8 cellular contexts compared by ENCODE assay signal in the genomic region with DNA sequence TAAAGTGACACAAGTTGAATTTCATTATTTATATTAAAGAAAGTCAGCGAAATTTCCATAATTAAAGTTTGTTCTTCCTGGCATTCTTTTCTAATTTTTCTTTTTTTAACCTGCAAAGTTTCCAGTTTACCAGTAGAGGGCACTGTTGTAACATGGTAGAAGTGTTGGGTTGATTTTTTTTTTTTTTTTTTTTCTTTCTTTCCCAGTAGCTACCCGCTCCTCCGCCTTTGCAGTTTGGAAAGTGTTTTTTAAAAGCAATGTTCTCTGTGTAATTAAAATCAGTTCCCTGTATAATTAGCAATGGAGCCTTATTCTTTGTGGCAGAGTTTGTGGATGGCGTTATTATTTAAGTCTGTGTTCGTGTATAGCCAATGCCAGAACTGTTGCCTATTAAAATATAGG. TPM values are rescaled to one million over a fixed set of nuclear protein-coding genes. Genes with fewer than 3 reads are reported as not detected.
A peak's percentile ranks its signal among the peaks of the same experiment; 100 is the strongest.
DNase-seq lines count a peak whose midpoint lies in the region; ATAC-seq and TF ChIP-seq lines count a peak whose summit lies in the region.

No MANE protein-coding gene starts in this region.

- H3K27ac Mint-ChIP-seq in brain: peak overlapping the region in 1 of 5 experiments; percentile 61
- no peak overlapping the region for H3K27ac Mint-ChIP-seq in type B pancreatic cell

- DNase-seq in cardiac muscle cell (ENCODE audit: low read depth in 1 of 2, low spot score in 1 of 2): peak; percentile 43 to 46
- no peak for DNase-seq in left ventricle myocardium superior
- DNase-seq in NCI-H1694 treated with DMSO at 0.1 percent for 48 hours (lab: John Stamatoyannopoulos, UW): peak; percentile 18
- no peak for DNase-seq in type B pancreatic cell (ENCODE audit: extremely low spot score, unreplicated experiment)
- no peak for DNase-seq in ureter (ENCODE audit: low spot score)
- no peak for DNase-seq in occipital lobe (lab: John Stamatoyannopoulos, UW)

- H3K9ac ChIP-seq in liver (ENCODE audit: low read depth in 1 of 2, low read length in 2 of 2): peak overlapping the region; percentile 36

- intact Hi-C loops in left ventricle myocardium superior (cut with micrococcal nuclease): loop anchor here (10.0 kb wide), 1 partner anchor 1433 kb away; no protein-coding TSS in a partner anchor

- H3K36me3 Mint-ChIP-seq in brain (no peaks in the 10 kb centered on the region), type B pancreatic cell (no peaks in the 10 kb centered on the region)

- no peak overlapping the region for H3K4me3 ChIP-seq in cardiac muscle cell
- H3K4me3 ChIP-seq in liver (ENCODE audit: low read depth in 1 of 3, low read length in 3 of 3): peak overlapping the region in 2 of 3 donors; percentile 5 to 49

- no peak overlapping the region for H3K27ac ChIP-seq in cardiac muscle cell
- no peak overlapping the region for H3K27ac ChIP-seq in liver (ENCODE audit: low read depth in 1 of 2, low read length in 2 of 2)

- H3K9me3 ChIP-seq in cardiac muscle cell (ENCODE audit: low read depth) (no peaks in the 10 kb centered on the region), liver (ENCODE audit: control insufficient read depth in 4 of 4, low read length in 3 of 4) (no peaks in the 10 kb centered on the region)

- H3K27me3 Mint-ChIP-seq in brain: peaks cover 6% of the 10 kb centered on the region
- no peaks in the 10 kb centered on the region for H3K27me3 Mint-ChIP-seq in type B pancreatic cell

- no peaks in the 10 kb centered on the region for H3K9me3 Mint-ChIP-seq in brain
- no peaks in the 10 kb centered on the region for H3K9me3 Mint-ChIP-seq in type B pancreatic cell

- peaks cover 16% of the 10 kb centered on the region for H3K4me1 ChIP-seq in cardiac muscle cell (ENCODE audit: low read depth)
- H3K4me1 ChIP-seq in liver (ENCODE audit: control insufficient read depth in 4 of 4, insufficient read depth in 4 of 4, low read length in 3 of 4): peaks cover 0 to 5% (median 3%) of the 10 kb centered on the region in 4 donors

- H3K27me3 ChIP-seq in cardiac muscle cell: no peaks in the 10 kb centered on the region
- no peaks in the 10 kb centered on the region for H3K27me3 ChIP-seq in liver (ENCODE audit: control insufficient read depth in 4 of 4, insufficient read depth in 4 of 4, low read length in 3 of 4)

- TF ChIP-seq RAD21 in liver (IDR thresholded peaks at IDR 0.05): peak; percentile 86 to 91

- H3K4me1 Mint-ChIP-seq in brain: peaks cover 10% of the 10 kb centered on the region
- H3K4me1 Mint-ChIP-seq in type B pancreatic cell (ENCODE audit: unreplicated experiment): peaks cover 8% of the 10 kb centered on the region

- 6% methylated on average over 5 of the region's 5 CpGs for WGBS in liver

- peak; percentile 59 for TF ChIP-seq CTCF in cardiac muscle cell (IDR thresholded peaks at IDR 0.05; ENCODE audit: low read depth, low read length)
- peak; percentile 89 to 92 for TF ChIP-seq CTCF in brain (conservative IDR thresholded peaks at IDR 0.05)
- TF ChIP-seq CTCF in liver (IDR thresholded peaks at IDR 0.05; ENCODE audit: low read depth, low read length, missing input control): peak; percentile 72
- TF ChIP-seq CTCF in type B pancreatic cell (conservative IDR thresholded peaks at IDR 0.05): peak; percentile 86

- no peak for ATAC-seq in left ventricle myocardium superior

- peak overlapping the region; percentile 76 to 90 (median 80) for H3K4me3 Mint-ChIP-seq in brain
- H3K4me3 Mint-ChIP-seq in type B pancreatic cell: peak overlapping the region; percentile 84

- H3K36me3 ChIP-seq in cardiac muscle cell (no peaks in the 10 kb centered on the region), liver (ENCODE audit: control insufficient read depth in 4 of 4, insufficient read depth in 3 of 4, low read depth in 1 of 4, low read length in 3 of 4) (no peaks in the 10 kb centered on the region)

TF ChIP-seq in liver, 16 proteins besides CTCF, POLR2A, EP300 and RAD21:
- no peak for TF ChIP-seq YY1 (IDR thresholded peaks at IDR 0.05)
- TF ChIP-seq FOXA1 (IDR thresholded peaks at IDR 0.05): no peak
- TF ChIP-seq, protein P1, sequence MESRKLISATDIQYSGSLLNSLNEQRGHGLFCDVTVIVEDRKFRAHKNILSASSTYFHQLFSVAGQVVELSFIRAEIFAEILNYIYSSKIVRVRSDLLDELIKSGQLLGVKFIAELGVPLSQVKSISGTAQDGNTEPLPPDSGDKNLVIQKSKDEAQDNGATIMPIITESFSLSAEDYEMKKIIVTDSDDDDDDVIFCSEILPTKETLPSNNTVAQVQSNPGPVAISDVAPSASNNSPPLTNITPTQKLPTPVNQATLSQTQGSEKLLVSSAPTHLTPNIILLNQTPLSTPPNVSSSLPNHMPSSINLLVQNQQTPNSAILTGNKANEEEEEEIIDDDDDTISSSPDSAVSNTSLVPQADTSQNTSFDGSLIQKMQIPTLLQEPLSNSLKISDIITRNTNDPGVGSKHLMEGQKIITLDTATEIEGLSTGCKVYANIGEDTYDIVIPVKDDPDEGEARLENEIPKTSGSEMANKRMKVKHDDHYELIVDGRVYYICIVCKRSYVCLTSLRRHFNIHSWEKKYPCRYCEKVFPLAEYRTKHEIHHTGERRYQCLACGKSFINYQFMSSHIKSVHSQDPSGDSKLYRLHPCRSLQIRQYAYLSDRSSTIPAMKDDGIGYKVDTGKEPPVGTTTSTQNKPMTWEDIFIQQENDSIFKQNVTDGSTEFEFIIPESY (IDR thresholded peaks at IDR 0.05): no peak
- TF ChIP-seq, protein P2, sequence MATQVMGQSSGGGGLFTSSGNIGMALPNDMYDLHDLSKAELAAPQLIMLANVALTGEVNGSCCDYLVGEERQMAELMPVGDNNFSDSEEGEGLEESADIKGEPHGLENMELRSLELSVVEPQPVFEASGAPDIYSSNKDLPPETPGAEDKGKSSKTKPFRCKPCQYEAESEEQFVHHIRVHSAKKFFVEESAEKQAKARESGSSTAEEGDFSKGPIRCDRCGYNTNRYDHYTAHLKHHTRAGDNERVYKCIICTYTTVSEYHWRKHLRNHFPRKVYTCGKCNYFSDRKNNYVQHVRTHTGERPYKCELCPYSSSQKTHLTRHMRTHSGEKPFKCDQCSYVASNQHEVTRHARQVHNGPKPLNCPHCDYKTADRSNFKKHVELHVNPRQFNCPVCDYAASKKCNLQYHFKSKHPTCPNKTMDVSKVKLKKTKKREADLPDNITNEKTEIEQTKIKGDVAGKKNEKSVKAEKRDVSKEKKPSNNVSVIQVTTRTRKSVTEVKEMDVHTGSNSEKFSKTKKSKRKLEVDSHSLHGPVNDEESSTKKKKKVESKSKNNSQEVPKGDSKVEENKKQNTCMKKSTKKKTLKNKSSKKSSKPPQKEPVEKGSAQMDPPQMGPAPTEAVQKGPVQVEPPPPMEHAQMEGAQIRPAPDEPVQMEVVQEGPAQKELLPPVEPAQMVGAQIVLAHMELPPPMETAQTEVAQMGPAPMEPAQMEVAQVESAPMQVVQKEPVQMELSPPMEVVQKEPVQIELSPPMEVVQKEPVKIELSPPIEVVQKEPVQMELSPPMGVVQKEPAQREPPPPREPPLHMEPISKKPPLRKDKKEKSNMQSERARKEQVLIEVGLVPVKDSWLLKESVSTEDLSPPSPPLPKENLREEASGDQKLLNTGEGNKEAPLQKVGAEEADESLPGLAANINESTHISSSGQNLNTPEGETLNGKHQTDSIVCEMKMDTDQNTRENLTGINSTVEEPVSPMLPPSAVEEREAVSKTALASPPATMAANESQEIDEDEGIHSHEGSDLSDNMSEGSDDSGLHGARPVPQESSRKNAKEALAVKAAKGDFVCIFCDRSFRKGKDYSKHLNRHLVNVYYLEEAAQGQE (IDR thresholded peaks at IDR 0.05): no peak
- no peak for TF ChIP-seq NR2F2 (IDR thresholded peaks at IDR 0.05)
- TF ChIP-seq GABPA (IDR thresholded peaks at IDR 0.05 in 1 of 2, conservative IDR thresholded peaks at IDR 0.05 in 1 of 2): no peak
- TF ChIP-seq, protein P3, sequence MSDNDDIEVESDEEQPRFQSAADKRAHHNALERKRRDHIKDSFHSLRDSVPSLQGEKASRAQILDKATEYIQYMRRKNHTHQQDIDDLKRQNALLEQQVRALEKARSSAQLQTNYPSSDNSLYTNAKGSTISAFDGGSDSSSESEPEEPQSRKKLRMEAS (IDR thresholded peaks at IDR 0.05): no peak
- TF ChIP-seq, protein P4, sequence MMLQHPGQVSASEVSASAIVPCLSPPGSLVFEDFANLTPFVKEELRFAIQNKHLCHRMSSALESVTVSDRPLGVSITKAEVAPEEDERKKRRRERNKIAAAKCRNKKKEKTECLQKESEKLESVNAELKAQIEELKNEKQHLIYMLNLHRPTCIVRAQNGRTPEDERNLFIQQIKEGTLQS (IDR thresholded peaks at IDR 0.05): no peak
- TF ChIP-seq FOXA2 (IDR thresholded peaks at IDR 0.05): no peak
- no peak for TF ChIP-seq HNF4A (conservative IDR thresholded peaks at IDR 0.05)
- TF ChIP-seq TAF1 (conservative IDR thresholded peaks at IDR 0.05): no peak
- no peak for TF ChIP-seq SP1 (IDR thresholded peaks at IDR 0.05)
- TF ChIP-seq HNF4G (IDR thresholded peaks at IDR 0.05): no peak
- no peak for TF ChIP-seq JUND (IDR thresholded peaks at IDR 0.05)
- no peak for TF ChIP-seq RXRA (IDR thresholded peaks at IDR 0.05)
- no peak for TF ChIP-seq EGR1 (IDR thresholded peaks at IDR 0.05; ENCODE audit: low read depth in 2 of 2)
TF ChIP-seq in liver: peak in this region for 0.

RNA-seq across cellular contexts. Expression of a gene that starts 53.7 kb away (rescaled TPM):
- total RNA-seq in cardiac muscle cell: 3.9 and 4.1 TPM in 2 replicates
- 7.3 and 7.7 TPM in 2 replicates for polyA plus RNA-seq in cardiac muscle cell
- total RNA-seq in left ventricle myocardium superior: 13.0 TPM
- 14.4 TPM for polyA plus RNA-seq in brain (ENCODE audit: insufficient read depth, low read depth, low replicate concordance)
- 1 to 10 TPM; 1.9 TPM for total RNA-seq in liver
- polyA plus RNA-seq in liver: 1 to 10 TPM; 1.5 to 3.6 TPM
- 6.9 and 9.9 TPM in 2 replicates for total RNA-seq in type B pancreatic cell (ENCODE audit: low replicate concordance)
- total RNA-seq in ureter: 10.0 TPM
- 2.7 TPM for total RNA-seq in occipital lobe

Comparison
In these comparisons a context has a peak if more than half of its experiments do, and no peak if none do; other contexts are left out.
1. DNase-seq: peak in cardiac muscle cell (2 of 2) and NCI-H1694 treated with DMSO at 0.1 percent for 48 hours (single experiment); none in left ventricle myocardium superior (single experiment), type B pancreatic cell (single experiment), ureter (single experiment) and occipital lobe (single experiment).
2. Peak in every context shown above with its lines, with median percentiles within 50 percentile points of each other: CTCF ChIP-seq.